10 cellular contexts compared by ENCODE assay signal in the genomic region with DNA sequence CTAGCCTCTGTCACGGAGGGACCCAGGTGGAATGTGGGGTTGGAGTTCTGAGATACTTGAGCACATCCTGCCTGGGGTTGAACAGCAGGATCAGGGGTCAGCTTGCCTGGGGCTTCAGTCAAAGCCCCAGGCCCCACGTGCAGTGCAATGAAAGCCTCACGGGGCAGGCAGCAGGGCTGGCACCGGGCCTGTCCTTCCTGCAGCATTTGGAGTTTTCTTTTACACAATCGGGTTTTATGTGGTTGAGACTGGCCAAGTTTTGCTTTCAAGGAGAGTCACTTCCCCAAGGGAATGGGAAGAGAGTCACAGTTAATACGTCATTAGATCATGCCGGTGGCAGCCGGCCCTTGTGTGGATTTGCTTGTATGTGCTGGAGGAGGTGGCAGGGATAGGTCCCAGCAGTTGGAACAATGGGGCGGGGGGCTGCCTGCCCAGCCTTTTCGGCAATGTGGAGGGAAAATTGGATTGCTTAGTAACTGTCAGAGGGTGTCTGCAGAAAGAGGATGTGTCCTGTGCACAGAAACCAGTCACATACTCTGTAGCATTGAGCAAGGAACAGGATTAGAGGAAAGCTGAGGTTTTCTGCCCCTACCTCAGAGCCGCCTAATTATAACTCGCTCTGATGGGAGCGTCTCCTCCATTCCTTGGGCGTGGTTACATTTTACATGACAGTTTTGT. TPM values are rescaled to one million over a fixed set of nuclear protein-coding genes. Genes with fewer than 3 reads are reported as not detected.
DNase-seq lines count a peak whose midpoint lies in the region; ATAC-seq and TF ChIP-seq lines count a peak whose summit lies in the region.
"Had no signal": no experiment of that assay in that cellular context is flagged by ENCODE, and none has a peak within 500 bp of the region (broad histone marks: within the 10 kb centered on the region; RNA-seq: fewer than 3 reads in every experiment).

No MANE protein-coding gene starts in this region.

- H3K36me3 ChIP-seq in BLaER1 treated with 17β-estradiol and CSF1 and Interleukin-3, amounts not matched to agents 10 nM and 100 nM = peaks cover 0 to 26% (median 12%) of the 10 kb centered on the region in 11 experiments; a peak in 13 of 22 replicates
- no peaks in the 10 kb centered on the region for H3K36me3 ChIP-seq in esophagus squamous epithelium
- H3K36me3 ChIP-seq: right lobe of liver had no signal

- peak overlapping the region; percentile 9 to 74 (median 67); a peak in 20 of 22 replicates for H3K9ac ChIP-seq in BLaER1 treated with 17β-estradiol and CSF1 and Interleukin-3, amounts not matched to agents 10 nM and 100 nM

- H3K27me3 Mint-ChIP-seq in neural crest cell (ENCODE audit: low read depth) = no peaks in the 10 kb centered on the region
- H3K27me3 Mint-ChIP-seq in activated CD8-positive, alpha-beta T cell treated with anti-CD3 and anti-CD28 coated beads for 36 hours = no peaks in the 10 kb centered on the region
- no peaks in the 10 kb centered on the region for H3K27me3 Mint-ChIP-seq in activated naive CD8-positive, alpha-beta T cell treated with anti-CD3 and anti-CD28 coated beads, Interleukin-2, amount 50 U/mL, for 24 hours
- H3K27me3 Mint-ChIP-seq: activated naive CD4-positive, alpha-beta T cell treated with anti-CD3 and anti-CD28 coated beads, Interleukin-2, amount 50 U/mL, for 24 hours had no signal

- peak overlapping the region; percentile 73 to 97 (median 87) for H3K4me2 ChIP-seq in BLaER1 treated with 17β-estradiol and CSF1 and Interleukin-3, amounts not matched to agents 10 nM and 100 nM

- 22 to 36% methylated on average over 7 to 14 of the region's 14 CpGs for WGBS in esophagus squamous epithelium, 2 donors

- peaks cover 37% of the 10 kb centered on the region for H3K4me1 Mint-ChIP-seq in neural crest cell
- peaks cover 60% of the 10 kb centered on the region for H3K4me1 Mint-ChIP-seq in activated CD8-positive, alpha-beta T cell treated with anti-CD3 and anti-CD28 coated beads for 36 hours (ENCODE audit: low read depth)
- H3K4me1 Mint-ChIP-seq in activated naive CD8-positive, alpha-beta T cell treated with anti-CD3 and anti-CD28 coated beads, Interleukin-2, amount 50 U/mL, for 24 hours = peaks cover 49% of the 10 kb centered on the region

- H3K27ac Mint-ChIP-seq in neural crest cell (ENCODE audit: unreplicated experiment) = peak overlapping the region; percentile 69
- no peak overlapping the region for H3K27ac Mint-ChIP-seq in activated CD8-positive, alpha-beta T cell treated with anti-CD3 and anti-CD28 coated beads for 36 hours
- no peak overlapping the region for H3K27ac Mint-ChIP-seq in activated naive CD8-positive, alpha-beta T cell treated with anti-CD3 and anti-CD28 coated beads, Interleukin-2, amount 50 U/mL, for 24 hours
- H3K27ac Mint-ChIP-seq: activated naive CD4-positive, alpha-beta T cell treated with anti-CD3 and anti-CD28 coated beads, Interleukin-2, amount 50 U/mL, for 24 hours had no signal

- no peaks in the 10 kb centered on the region for H3K27me3 ChIP-seq in BLaER1 treated with 17β-estradiol and CSF1 and Interleukin-3, amounts not matched to agents 10 nM and 100 nM
- H3K27me3 ChIP-seq in esophagus squamous epithelium = no peaks in the 10 kb centered on the region
- H3K27me3 ChIP-seq: right lobe of liver had no signal

- TF ChIP-seq CTCF in esophagus squamous epithelium (IDR thresholded peaks at IDR 0.05) = no peak
- no peak for TF ChIP-seq CTCF in neural crest cell (conservative IDR thresholded peaks at IDR 0.05)
- TF ChIP-seq CTCF in activated CD8-positive, alpha-beta T cell treated with anti-CD3 and anti-CD28 coated beads for 36 hours (IDR thresholded peaks at IDR 0.05) = no peak

- POLR2A ChIA-PET in activated CD8-positive, alpha-beta T cell treated with anti-CD3 and anti-CD28 coated beads for 36 hours (lab: Charles Lee) = interaction anchor here (0.5 to 2.3 kb wide), 4 partner anchors 11 to 103 kb away, joined by 3 to 6 read pairs (median 4); no protein-coding TSS in a partner anchor

- peak overlapping the region in 5 of 10 experiments; percentile 2 to 35 (median 6); a peak in 11 of 20 replicates for H3K4me3 ChIP-seq in BLaER1 treated with 17β-estradiol and CSF1 and Interleukin-3, amounts not matched to agents 10 nM and 100 nM
- peak overlapping the region in 1 of 4 donors; percentile 22 for H3K4me3 ChIP-seq in esophagus squamous epithelium
- H3K4me3 ChIP-seq: right lobe of liver had no signal

- TF ChIP-seq POLR2A in esophagus squamous epithelium (IDR thresholded peaks at IDR 0.05) = peak in 1 of 4 donors; percentile 13

- peaks cover 7% of the 10 kb centered on the region for H3K36me3 Mint-ChIP-seq in neural crest cell (ENCODE audit: low read depth)
- peaks cover 47% of the 10 kb centered on the region for H3K36me3 Mint-ChIP-seq in activated CD8-positive, alpha-beta T cell treated with anti-CD3 and anti-CD28 coated beads for 36 hours (ENCODE audit: low read depth)
- peaks cover 22% of the 10 kb centered on the region for H3K36me3 Mint-ChIP-seq in activated naive CD8-positive, alpha-beta T cell treated with anti-CD3 and anti-CD28 coated beads, Interleukin-2, amount 50 U/mL, for 24 hours (ENCODE audit: low read depth)

- CTCF ChIA-PET in activated CD8-positive, alpha-beta T cell treated with anti-CD3 and anti-CD28 coated beads for 36 hours (lab: Charles Lee) = no interaction called here

- H4K20me1 ChIP-seq in BLaER1 treated with 17β-estradiol and CSF1 and Interleukin-3, amounts not matched to agents 10 nM and 100 nM = peaks cover 0 to 22% (median 0%) of the 10 kb centered on the region in 11 experiments; a peak in 4 of 22 replicates

- DNase-seq in NCI-H526 treated with DMSO at 0.1 percent for 48 hours (lab: John Stamatoyannopoulos, UW) = peak; percentile 8
- no peak for DNase-seq in esophagus squamous epithelium (lab: John Stamatoyannopoulos, UW)
- DNase-seq in neural crest cell (ENCODE audit: low read depth, low spot score) = no peak
- no peak for DNase-seq in activated CD8-positive, alpha-beta T cell treated with anti-CD3 and anti-CD28 coated beads for 36 hours
- no peak for DNase-seq in activated naive CD8-positive, alpha-beta T cell treated with anti-CD3 and anti-CD28 coated beads, Interleukin-2, amount 50 U/mL, for 24 hours
- no peak for DNase-seq in NCI-H1092 treated with DMSO at 0.1 percent for 48 hours (lab: John Stamatoyannopoulos, UW)

- peak overlapping the region; percentile 68 for H3K4me3 Mint-ChIP-seq in neural crest cell
- no peak overlapping the region for H3K4me3 Mint-ChIP-seq in activated CD8-positive, alpha-beta T cell treated with anti-CD3 and anti-CD28 coated beads for 36 hours
- no peak overlapping the region for H3K4me3 Mint-ChIP-seq in activated naive CD8-positive, alpha-beta T cell treated with anti-CD3 and anti-CD28 coated beads, Interleukin-2, amount 50 U/mL, for 24 hours
- H3K4me3 Mint-ChIP-seq: activated naive CD4-positive, alpha-beta T cell treated with anti-CD3 and anti-CD28 coated beads, Interleukin-2, amount 50 U/mL, for 24 hours had no signal

- intact Hi-C loops in esophagus squamous epithelium (cut with DNase I) = loop anchor here (10.0 kb wide), 1 partner anchor 95 kb away; a partner anchor contains a TSS
- intact Hi-C loops in activated CD8-positive, alpha-beta T cell treated with anti-CD3 and anti-CD28 coated beads for 36 hours (cut with micrococcal nuclease) = loop anchor here (5.0 kb wide), 1 partner anchor 37 kb away; no protein-coding TSS in a partner anchor

- no peak for ATAC-seq in activated CD8-positive, alpha-beta T cell treated with anti-CD3 and anti-CD28 coated beads for 36 hours
- ATAC-seq in activated naive CD8-positive, alpha-beta T cell treated with anti-CD3 and anti-CD28 coated beads, Interleukin-2, amount 50 U/mL, for 24 hours = no peak
- no peak for ATAC-seq in HG03196 (IDR thresholded peaks at IDR 0.05; ENCODE audit: unreplicated experiment)

- H3K9me3 Mint-ChIP-seq in neural crest cell = no peaks in the 10 kb centered on the region
- peaks cover 3% of the 10 kb centered on the region for H3K9me3 Mint-ChIP-seq in activated CD8-positive, alpha-beta T cell treated with anti-CD3 and anti-CD28 coated beads for 36 hours
- H3K9me3 Mint-ChIP-seq in activated naive CD8-positive, alpha-beta T cell treated with anti-CD3 and anti-CD28 coated beads, Interleukin-2, amount 50 U/mL, for 24 hours = no peaks in the 10 kb centered on the region
- H3K9me3 Mint-ChIP-seq: activated naive CD4-positive, alpha-beta T cell treated with anti-CD3 and anti-CD28 coated beads, Interleukin-2, amount 50 U/mL, for 24 hours had no signal

- peaks cover 0 to 8% (median 7%) of the 10 kb centered on the region in 11 experiments; a peak in 13 of 22 replicates for H3K9me3 ChIP-seq in BLaER1 treated with 17β-estradiol and CSF1 and Interleukin-3, amounts not matched to agents 10 nM and 100 nM (replicated peaks in 1 of 11)
- H3K9me3 ChIP-seq in esophagus squamous epithelium = no peaks in the 10 kb centered on the region
- H3K9me3 ChIP-seq: right lobe of liver had no signal

- peak overlapping the region; percentile 48 to 85 (median 80) for H3K27ac ChIP-seq in BLaER1 treated with 17β-estradiol and CSF1 and Interleukin-3, amounts not matched to agents 10 nM and 100 nM
- peak overlapping the region; percentile 64 to 88 (median 84) for H3K27ac ChIP-seq in esophagus squamous epithelium
- H3K27ac ChIP-seq: right lobe of liver had no signal

- peaks cover 55 to 79% (median 71%) of the 10 kb centered on the region in 10 experiments for H3K4me1 ChIP-seq in BLaER1 treated with 17β-estradiol and CSF1 and Interleukin-3, amounts not matched to agents 10 nM and 100 nM
- peaks cover 27 to 67% (median 31%) of the 10 kb centered on the region in 3 donors for H3K4me1 ChIP-seq in esophagus squamous epithelium

RNA-seq across cellular contexts. Expression of a gene that starts 4.5 kb away (rescaled TPM):
- total RNA-seq in esophagus squamous epithelium (10 to 100 TPM in 1 of 4 donors, 1 to 10 TPM in 3; 4.6 to 12.0 (median 8.1) TPM), neural crest cell (39.6 and 41.9 TPM in 2 replicates)
- total RNA-seq in activated CD8-positive, alpha-beta T cell treated with anti-CD3 and anti-CD28 coated beads for 36 hours = 10 to 100 TPM; 53.1 to 57.7 TPM
